ENCODE assay signal across 15 cellular contexts in the genomic region with DNA sequence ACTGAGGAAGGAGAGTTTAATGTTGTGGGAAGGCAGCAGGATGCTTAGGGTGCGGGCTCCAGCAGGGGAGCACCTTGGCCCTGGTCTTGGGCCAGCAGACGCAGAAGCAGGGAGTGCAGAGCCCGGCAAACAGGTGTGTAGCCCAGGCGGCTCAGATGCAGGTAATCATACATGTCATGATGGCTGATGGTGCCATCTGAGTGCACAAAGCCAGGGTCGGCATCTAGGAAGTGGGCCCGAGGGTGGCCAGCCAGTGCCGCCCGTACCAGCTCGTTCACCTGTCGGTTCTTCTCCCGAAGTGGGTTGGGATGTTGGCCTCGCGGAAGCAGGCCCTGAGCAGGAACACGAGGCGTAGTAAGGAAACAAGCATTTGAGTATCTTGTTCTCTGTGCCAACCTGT. TPM values are rescaled to one million over a fixed set of nuclear protein-coding genes. Genes with fewer than 3 reads are reported as not detected.
"Had no signal": no experiment of that assay in that cellular context is flagged by ENCODE, and none has a peak within 500 bp of the region (broad histone marks: within the 10 kb centered on the region; RNA-seq: fewer than 3 reads in every experiment).

No MANE protein-coding gene starts in this region.

- H3K9me3 Mint-ChIP-seq: activated naive CD8-positive, alpha-beta T cell treated with anti-CD3 and anti-CD28 coated beads for 36 hours; naive thymus-derived CD8-positive, alpha-beta T cell had no signal

- H3K9me3 ChIP-seq: esophagus muscularis mucosa, sigmoid colon, suprapubic skin, upper lobe of left lung had no signal

- H3K4me3 ChIP-seq: esophagus muscularis mucosa, lung, sigmoid colon, suprapubic skin, upper lobe of left lung had no signal

- ATAC-seq: left colon; stimulated activated naive CD8-positive, alpha-beta T cell treated with anti-CD3 and anti-CD28 coated beads, Interleukin-15, Interleukin-2, amounts not matched to agents 100 U/mL and 50 U/mL, for 24 hours had no signal

- H3K27ac ChIP-seq: sigmoid colon, suprapubic skin, upper lobe of left lung had no signal

- H3K27me3 ChIP-seq: esophagus muscularis mucosa, sigmoid colon, suprapubic skin, upper lobe of left lung had no signal

- DNase-seq: activated naive CD8-positive, alpha-beta T cell treated with anti-CD3 and anti-CD28 coated beads for 36 hours; dermis blood vessel endothelial cell; left colon; naive thymus-derived CD8-positive, alpha-beta T cell; sigmoid colon; stimulated activated CD4-positive, alpha-beta T cell treated with anti-CD3 and anti-CD28 coated beads, Interleukin-2, amount 100 ng/mL, for 24 hours; stimulated activated naive CD8-positive, alpha-beta T cell treated with anti-CD3 and anti-CD28 coated beads, Interleukin-15, Interleukin-2, amounts not matched to agents 100 U/mL and 50 U/mL, for 24 hours; T-helper 9 cell; upper lobe of left lung had no signal

RNA-seq across cellular contexts. Expression of a gene that starts 4.9 kb away (rescaled TPM):
- total RNA-seq: mononuclear cell, sigmoid colon had no signal

RNA-seq across cellular contexts. Expression of a gene that starts 16.1 kb away (rescaled TPM):
- total RNA-seq: dermis blood vessel endothelial cell; esophagus muscularis mucosa; fibroblast of villous mesenchyme; mononuclear cell; naive thymus-derived CD8-positive, alpha-beta T cell; pulmonary artery endothelial cell had no signal
- polyA plus RNA-seq: naive thymus-derived CD8-positive, alpha-beta T cell had no signal
